ENCODE assay signal across 7 cellular contexts in genomic region chr9:127976498-127976897, GRCh38. TPM values are rescaled to one million over a fixed set of nuclear protein-coding genes. Genes with fewer than 3 reads are reported as not detected.
DNase-seq lines count a peak whose midpoint lies in the region; ATAC-seq and TF ChIP-seq lines count a peak whose summit lies in the region.

No MANE protein-coding gene starts in this region.

- H3K36me3 ChIP-seq in Loucy (ENCODE audit: insufficient read depth, low read length) (no peaks in the 10 kb centered on the region), spleen (peaks cover 0 to 10% (median 0%) of the 10 kb centered on the region in 6 donors)

- H3K27ac ChIP-seq in spleen, result peak overlapping the region in 4 of 8 donors; percentile 87 to 94 (median 90)

- no peaks in the 10 kb centered on the region for H3K36me3 Mint-ChIP-seq in natural killer cell treated with Interleukin-12 subunit alpha and Interleukin-12 subunit beta and Interleukin-15 and Interleukin-18, amount 100 ng/mL, for 72 hours

- H3K9me3 ChIP-seq in Loucy (ENCODE audit: insufficient read depth, low read depth, low read length) (no peaks in the 10 kb centered on the region), spleen (no peaks in the 10 kb centered on the region)

- no peak overlapping the region for H2AFZ ChIP-seq in Loucy (ENCODE audit: low read length)

- H3K4me1 ChIP-seq in Loucy (ENCODE audit: insufficient read depth, low read length, poor library complexity, severe bottlenecking), result peaks cover 74% of the 10 kb centered on the region
- H3K4me1 ChIP-seq in spleen, result peaks cover 57 to 94% (median 91%) of the 10 kb centered on the region in 6 donors

- H3K9ac ChIP-seq in Loucy (ENCODE audit: low read depth, low read length, poor library complexity, severe bottlenecking), result peak overlapping the region; percentile 80

- no peak overlapping the region for H3K4me3 Mint-ChIP-seq in natural killer cell treated with Interleukin-12 subunit alpha and Interleukin-12 subunit beta and Interleukin-15 and Interleukin-18, amount 100 ng/mL, for 72 hours

- H3K9me2 ChIP-seq in Loucy (replicated peaks; ENCODE audit: low read depth, low read length), result no peaks in the 10 kb centered on the region

- WGBS in spleen, 5 donors, result 65 to 82% (median 68%) methylated on average over 5 to 6 of the region's 6 CpGs

- no peak for TF ChIP-seq CTCF in Loucy (conservative IDR thresholded peaks at IDR 0.05; ENCODE audit: low read length)
- TF ChIP-seq CTCF in spleen (IDR thresholded peaks at IDR 0.05 in 8 of 11, conservative IDR thresholded peaks at IDR 0.05 in 3 of 11), result no peak

- peak overlapping the region; percentile 80 for H3K4me2 ChIP-seq in Loucy (ENCODE audit: low read depth, low read length, poor library complexity, severe bottlenecking)

- H4K20me1 ChIP-seq in Loucy (ENCODE audit: insufficient read depth, low read length, poor library complexity, severe bottlenecking), result peaks cover 77% of the 10 kb centered on the region

- no peaks in the 10 kb centered on the region for H3F3A ChIP-seq in Loucy (ENCODE audit: low read depth)

- H3K4me3 ChIP-seq in Loucy (ENCODE audit: low read length, poor library complexity, severe bottlenecking) (peak overlapping the region; percentile 91), spleen (peak overlapping the region in 7 of 8 donors; percentile 12 to 94 (median 82))

- no peak overlapping the region for H3K27ac Mint-ChIP-seq in natural killer cell treated with Interleukin-12 subunit alpha and Interleukin-12 subunit beta and Interleukin-15 and Interleukin-18, amount 100 ng/mL, for 72 hours

- DNase-seq in NCI-H748 (lab: John Stamatoyannopoulos, UW; ENCODE audit: unreplicated experiment) (peak; percentile 92), ecto neural progenitor cell (ENCODE audit: low spot score) (peak; percentile 39), spleen (no peak), erythroblast (lab: John Stamatoyannopoulos, UW) (no peak)
- DNase-seq in natural killer cell treated with Interleukin-12 subunit alpha and Interleukin-12 subunit beta and Interleukin-15 and Interleukin-18, amount 100 ng/mL, for 72 hours (ENCODE audit: low spot score), result no peak

- H3K27me3 ChIP-seq in Loucy (ENCODE audit: insufficient read depth, low read length, poor library complexity, severe bottlenecking) (no peaks in the 10 kb centered on the region), spleen (replicated peaks in 1 of 7) (peaks cover 0 to 12% (median 0%) of the 10 kb centered on the region in 7 donors)

- no peak for ATAC-seq in GM19452 (IDR thresholded peaks at IDR 0.05; ENCODE audit: unreplicated experiment)
- no peak for ATAC-seq in natural killer cell treated with Interleukin-12 subunit alpha and Interleukin-12 subunit beta and Interleukin-15 and Interleukin-18, amount 100 ng/mL, for 72 hours

- no peaks in the 10 kb centered on the region for H3K9me3 Mint-ChIP-seq in natural killer cell treated with Interleukin-12 subunit alpha and Interleukin-12 subunit beta and Interleukin-15 and Interleukin-18, amount 100 ng/mL, for 72 hours

- peaks cover 90% of the 10 kb centered on the region for H3K79me2 ChIP-seq in Loucy (ENCODE audit: insufficient read depth, low read length)

- intact Hi-C loops in spleen (cut with DNase I; ENCODE audit: low total_unique reads), result no loop called here

- H3K4me1 Mint-ChIP-seq in natural killer cell treated with Interleukin-12 subunit alpha and Interleukin-12 subunit beta and Interleukin-15 and Interleukin-18, amount 100 ng/mL, for 72 hours (ENCODE audit: low read depth in 2 of 2), result peaks cover 23 to 30% of the 10 kb centered on the region in 2 donors

- H3K27me3 Mint-ChIP-seq in natural killer cell treated with Interleukin-12 subunit alpha and Interleukin-12 subunit beta and Interleukin-15 and Interleukin-18, amount 100 ng/mL, for 72 hours, result no peaks in the 10 kb centered on the region

- TF ChIP-seq POLR2A in spleen (IDR thresholded peaks at IDR 0.05) (no peak), erythroblast (IDR thresholded peaks at IDR 0.05; ENCODE audit: low read length) (no peak)

RNA-seq across cellular contexts. Expression of gene EEIG1, which starts 4.3 kb away (rescaled TPM):
- 100 to 1,000 TPM in 1 of 7 donors, 10 to 100 TPM in 6; 27.3 to 102 (median 72.8) TPM for total RNA-seq in spleen
- 10 to 100 TPM; 28.6 to 39.6 (median 29.0) TPM for polyA plus RNA-seq in spleen
- 10 to 100 TPM in 1 of 2 donors, 1 to 10 TPM in 1; 8.2 to 16.4 TPM for total RNA-seq in natural killer cell treated with Interleukin-12 subunit alpha and Interleukin-12 subunit beta and Interleukin-15 and Interleukin-18, amount 100 ng/mL, for 72 hours

RNA-seq across cellular contexts. Expression of gene DPM2, which starts 38.8 kb away (rescaled TPM):
- total RNA-seq in spleen, result 10 to 100 TPM; 19.5 to 31.3 (median 25.2) TPM
- 10 to 100 TPM; 23.6 to 33.8 (median 28.1) TPM for polyA plus RNA-seq in spleen
- total RNA-seq in natural killer cell treated with Interleukin-12 subunit alpha and Interleukin-12 subunit beta and Interleukin-15 and Interleukin-18, amount 100 ng/mL, for 72 hours, result 10 to 100 TPM; 47.9 to 74.4 TPM

RNA-seq across cellular contexts. Expression of gene PIP5KL1, which starts 45.9 kb away (rescaled TPM):
- 1 to 10 TPM in 2 of 7 donors, under 1 TPM in 3, not detected in 2; 0.46 to 3.6 (median 0.94) TPM for total RNA-seq in spleen
- polyA plus RNA-seq in spleen, result under 1 TPM; 0.13 to 0.51 (median 0.42) TPM
- 1 to 10 TPM; 2.7 to 3.7 TPM for total RNA-seq in natural killer cell treated with Interleukin-12 subunit alpha and Interleukin-12 subunit beta and Interleukin-15 and Interleukin-18, amount 100 ng/mL, for 72 hours

RNA-seq across cellular contexts. Expression of gene ST6GALNAC4, which starts 59.7 kb away (rescaled TPM):
- 10 to 100 TPM; 48.6 to 92.8 (median 65.8) TPM for total RNA-seq in spleen
- 10 to 100 TPM; 16.0 to 36.7 (median 19.5) TPM for polyA plus RNA-seq in spleen
- total RNA-seq in natural killer cell treated with Interleukin-12 subunit alpha and Interleukin-12 subunit beta and Interleukin-15 and Interleukin-18, amount 100 ng/mL, for 72 hours, result 10 to 100 TPM; 17.5 to 44.5 TPM

Comparison
In these comparisons a context has a peak if more than half of its experiments do, and no peak if none do; other contexts are left out.
1. DNase-seq: peak in NCI-H748 (single experiment) and ecto neural progenitor cell (single experiment); none in spleen (single experiment), erythroblast (0 of 2) and natural killer cell treated with Interleukin-12 subunit alpha and Interleukin-12 subunit beta and Interleukin-15 and Interleukin-18, amount 100 ng/mL, for 72 hours (single experiment).